In genomic region chr1:222465211-222466041, GRCh38 we compare ENCODE assay signal across 8 cellular contexts.
DNase-seq lines count a peak whose midpoint lies in the region; ATAC-seq and TF ChIP-seq lines count a peak whose summit lies in the region.

No MANE protein-coding gene starts in this region.

- H3K27ac Mint-ChIP-seq in progenitor cell of endocrine pancreas, result peak overlapping the region; percentile 95

- peaks cover 4% of the 10 kb centered on the region for H3K4me1 Mint-ChIP-seq in progenitor cell of endocrine pancreas (ENCODE audit: low read depth)

- H3K36me3 Mint-ChIP-seq in progenitor cell of endocrine pancreas (ENCODE audit: insufficient read depth), result no peaks in the 10 kb centered on the region

- H3K4me3 ChIP-seq in SU-DHL-6 (ENCODE audit: insufficient read depth, low read length, poor library complexity, severe bottlenecking), result peak overlapping the region; percentile 38
- peak overlapping the region in 2 of 4 donors; percentile 14 to 51 for H3K4me3 ChIP-seq in adrenal gland
- H3K4me3 ChIP-seq in heart right ventricle, result peak overlapping the region in 9 of 10 donors; percentile 24 to 60 (median 49)

- H3K27me3 ChIP-seq in SU-DHL-6 (ENCODE audit: low read length), result no peaks in the 10 kb centered on the region
- H3K27me3 ChIP-seq in adrenal gland, result no peaks in the 10 kb centered on the region
- H3K27me3 ChIP-seq in heart right ventricle, result no peaks in the 10 kb centered on the region

- no peaks in the 10 kb centered on the region for H3K36me3 ChIP-seq in SU-DHL-6 (ENCODE audit: low read length)
- no peaks in the 10 kb centered on the region for H3K36me3 ChIP-seq in adrenal gland (replicated peaks in 1 of 2)
- no peaks in the 10 kb centered on the region for H3K36me3 ChIP-seq in heart right ventricle

- no peaks in the 10 kb centered on the region for H4K20me1 ChIP-seq in SU-DHL-6 (ENCODE audit: low read depth, low read length)

- no peaks in the 10 kb centered on the region for H3K9me3 Mint-ChIP-seq in progenitor cell of endocrine pancreas (ENCODE audit: low read depth)

- no peaks in the 10 kb centered on the region for H3K9me2 ChIP-seq in SU-DHL-6 (replicated peaks; ENCODE audit: insufficient read depth, low read length)

- intact Hi-C loops in adrenal gland (cut with DNase I), result no loop called here
- intact Hi-C loops in heart right ventricle (cut with DNase I), result loop anchor here in 9 of 10 donors (1.0 to 10.0 kb wide), 4 partner anchors 162 to 249 kb away; partner anchors contain the start of genes AIDA (in 1 of the 9) and BROX (in 1 of the 9)

- peak in 1 of 2 donors; percentile 79 for TF ChIP-seq POLR2A in adrenal gland (IDR thresholded peaks at IDR 0.05)

- WGBS in adrenal gland, 4 donors, result 1 to 3% (median 1%) methylated on average over 16 to 46 of the region's 46 CpGs
- WGBS in heart right ventricle, 2 donors, result 2 to 5% methylated on average over 46 of the region's 46 CpGs

- peak overlapping the region; percentile 60 for H3K4me2 ChIP-seq in SU-DHL-6 (ENCODE audit: low read depth, low read length, poor library complexity, severe bottlenecking)

- no peaks in the 10 kb centered on the region for H3K79me2 ChIP-seq in SU-DHL-6 (ENCODE audit: insufficient read depth, low read length)

- peaks cover 25% of the 10 kb centered on the region for H3K27me3 Mint-ChIP-seq in progenitor cell of endocrine pancreas

- H3K27ac ChIP-seq in SU-DHL-6 (ENCODE audit: low read depth, low read length) (no peak overlapping the region), adrenal gland (peak overlapping the region; percentile 80 to 92 (median 85)), heart right ventricle (peak overlapping the region; percentile 37 to 86 (median 76))

- H3K4me1 ChIP-seq in adrenal gland (replicated peaks in 1 of 2) (peaks cover 0 to 10% of the 10 kb centered on the region in 2 donors), heart right ventricle (peaks cover 0 to 15% (median 7%) of the 10 kb centered on the region in 9 donors)

- H2AFZ ChIP-seq in SU-DHL-6 (ENCODE audit: low read depth, low read length, severe bottlenecking), result peak overlapping the region; percentile 88

- DNase-seq in NAMALWA (ENCODE audit: low spot score), result peak; percentile 89
- DNase-seq in adrenal gland, result peak; percentile 91 to 97 (median 94)
- peak; percentile 89 to 91 for DNase-seq in heart right ventricle
- DNase-seq in progenitor cell of endocrine pancreas (ENCODE audit: low spot score, unreplicated experiment), result peak; percentile 86
- peak; percentile 92 for DNase-seq in ureter (ENCODE audit: low spot score)

- H3K9ac ChIP-seq in SU-DHL-6 (ENCODE audit: low read length), result peak overlapping the region; percentile 41; the same call in 1 of the 2 replicates

- TF ChIP-seq CTCF in GM12801 (IDR thresholded peaks at IDR 0.05; ENCODE audit: extremely low read depth, insufficient read length) (peak; percentile 54), SU-DHL-6 (IDR thresholded peaks at IDR 0.05; ENCODE audit: insufficient read depth, low read length, poor library complexity, severe bottlenecking) (peak; percentile 84), adrenal gland (IDR thresholded peaks at IDR 0.05) (peak; percentile 84 to 100 (median 98)), heart right ventricle (IDR thresholded peaks at IDR 0.05) (peak; percentile 96 to 100 (median 100)), progenitor cell of endocrine pancreas (IDR thresholded peaks at IDR 0.05; ENCODE audit: unreplicated experiment) (peak; percentile 99)

- no peaks in the 10 kb centered on the region for H3F3A ChIP-seq in SU-DHL-6 (ENCODE audit: insufficient read depth)

- ATAC-seq in HG02571 (IDR thresholded peaks at IDR 0.05; ENCODE audit: unreplicated experiment) (peak; percentile 90), heart right ventricle (peak; percentile 98 to 100 (median 99))

- H3K4me3 Mint-ChIP-seq in progenitor cell of endocrine pancreas (ENCODE audit: low read depth), result peak overlapping the region; percentile 73

- H3K9me3 ChIP-seq in SU-DHL-6 (ENCODE audit: insufficient read depth, low read length) (no peaks in the 10 kb centered on the region), adrenal gland (replicated peaks in 1 of 3) (no peaks in the 10 kb centered on the region), heart right ventricle (no peaks in the 10 kb centered on the region)

Comparison
In these comparisons a context has a peak if more than half of its experiments do, and no peak if none do; other contexts are left out.
1. intact Hi-C loops: an anchor here in heart right ventricle (1.0 to 10.0 kb wide); none called in adrenal gland.